Comparison of ENCODE assay signal across 35 cellular contexts in the genomic region with DNA sequence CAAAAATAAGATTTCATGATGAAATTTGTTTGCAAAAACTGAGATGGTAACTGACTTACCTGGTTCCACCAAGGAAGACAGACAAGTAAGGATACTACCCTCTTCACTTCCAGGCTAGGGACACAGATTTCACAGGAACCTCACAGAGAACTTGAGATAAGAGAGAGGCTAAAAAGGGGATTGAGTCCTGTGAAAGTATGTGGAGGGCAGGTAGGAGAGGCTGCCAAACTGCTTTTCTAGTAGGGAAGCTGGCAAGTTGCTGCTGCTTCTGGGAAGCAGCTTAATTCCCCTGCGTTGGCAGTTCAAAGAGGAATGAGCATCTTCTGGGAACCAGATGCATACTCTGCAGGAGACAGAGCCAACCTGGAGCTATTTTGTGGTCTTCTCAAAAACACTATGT.
"Had no signal": no experiment of that assay in that cellular context is flagged by ENCODE, and none has a peak within 500 bp of the region (broad histone marks: within the 10 kb centered on the region; RNA-seq: fewer than 3 reads in every experiment).

No MANE protein-coding gene starts in this region.

- H3K4me1 ChIP-seq: adrenal gland, body of pancreas, breast epithelium had no signal

- H3K27ac ChIP-seq: adrenal gland, body of pancreas, brain microvascular endothelial cell, breast epithelium, VCaP had no signal

- H3K9me3 ChIP-seq: adrenal gland, body of pancreas, breast epithelium had no signal

- H3K9me3 Mint-ChIP-seq: activated B cell treated with CpG ODN at 0.5 μM for 24 hours; activated CD4-positive, alpha-beta memory T cell treated with anti-CD3 and anti-CD28 coated beads for 36 hours; activated CD4-positive, alpha-beta T cell treated with anti-CD3 and anti-CD28 coated beads, Interleukin-2, amount 10 ng/mL, durations not matched to agents 24 days and 14 days; activated CD8-positive, alpha-beta T cell treated with anti-CD3 and anti-CD28 coated beads for 36 hours; activated naive CD4-positive, alpha-beta T cell treated with anti-CD3 and anti-CD28 coated beads for 36 hours; activated naive CD8-positive, alpha-beta T cell treated with anti-CD3 and anti-CD28 coated beads for 36 hours; activated T-helper 1 cell treated with anti-CD3 and anti-CD28 coated beads, Interleukin-12 subunit alpha, Interleukin-12 subunit beta, Interleukin-2, Interleukin-4 antibody, amounts not matched to agents 30 ng/mL and 10 ng/mL and 1 ng/mL, durations not matched to agents 14 hours and 24 hours and 36 hours; T-helper 1 cell treated with Interleukin-12 subunit alpha and Interleukin-12 subunit beta and Interleukin-4 antibody, amounts not matched to agents 30 μg/mL and 1 μg/mL, for 36 hours; T-helper 2 cell treated with Interferon-gamma antibody and Interleukin-4, amounts not matched to agents 5 μg/mL and 100 μg/mL, for 36 hours had no signal

- H3K27me3 Mint-ChIP-seq: activated B cell treated with CpG ODN at 0.5 μM for 24 hours; activated CD4-positive, alpha-beta memory T cell treated with anti-CD3 and anti-CD28 coated beads for 36 hours; activated CD4-positive, alpha-beta T cell treated with anti-CD3 and anti-CD28 coated beads, Interleukin-2, amount 10 ng/mL, durations not matched to agents 24 days and 14 days; activated CD8-positive, alpha-beta T cell treated with anti-CD3 and anti-CD28 coated beads for 36 hours; activated naive CD8-positive, alpha-beta T cell treated with anti-CD3 and anti-CD28 coated beads for 36 hours had no signal

- H3K27me3 ChIP-seq: adrenal gland, body of pancreas, brain microvascular endothelial cell, breast epithelium had no signal

- ATAC-seq: activated CD8-positive, alpha-beta T cell treated with anti-CD3 and anti-CD28 coated beads for 36 hours; activated naive CD4-positive, alpha-beta T cell treated with anti-CD3 and anti-CD28 coated beads, Interleukin-2, amount 50 U/mL, for 72 hours; activated T-cell treated with anti-CD3 and anti-CD28 coated beads, Interleukin-2, amount 50 U/mL, for 4 hours; activated T-cell treated with anti-CD3 and anti-CD28 coated beads, Interleukin-2, amount 50 U/mL, for 72 hours; activated T-helper 17 cell treated with anti-CD3 and anti-CD28 coated beads, Interleukin-2, amount 50 U/mL, for 72 hours; body of pancreas had no signal

- DNase-seq: activated B cell treated with CpG ODN at 0.5 μM for 24 hours; activated CD4-positive, alpha-beta memory T cell treated with anti-CD3 and anti-CD28 coated beads for 36 hours; activated CD4-positive, alpha-beta T cell treated with anti-CD3 and anti-CD28 coated beads for 4 hours; activated CD4-positive, alpha-beta T cell treated with anti-CD3 and anti-CD28 coated beads, Interleukin-2, amount 10 ng/mL, durations not matched to agents 24 days and 14 days; activated CD4-positive, alpha-beta T cell treated with anti-CD3 and anti-CD28 coated beads, Interleukin-2, amount 50 U/mL, for 1 hour; activated CD4-positive, alpha-beta T cell treated with anti-CD3 and anti-CD28 coated beads, Interleukin-2, amount 50 U/mL, for 4 hours; activated CD4-positive, CD25-positive, alpha-beta regulatory T cell treated with anti-CD3 and anti-CD28 coated beads, Interleukin-2, amount 50 U/mL, for 72 hours; activated CD8-positive, alpha-beta memory T cell treated with anti-CD3 and anti-CD28 coated beads, Interleukin-2, amount 50 U/mL, for 4 hours; activated CD8-positive, alpha-beta T cell treated with anti-CD3 and anti-CD28 coated beads for 36 hours; activated effector memory CD4-positive, alpha-beta T cell treated with anti-CD3 and anti-CD28 coated beads, Interleukin-2, amount 50 U/mL, for 16 hours; activated gamma-delta T cell treated with Interleukin-2 at 50 U/mL for 16 hours; activated naive CD4-positive, alpha-beta T cell; activated naive CD4-positive, alpha-beta T cell treated with anti-CD3 and anti-CD28 coated beads for 36 hours; activated naive CD4-positive, alpha-beta T cell treated with anti-CD3 and anti-CD28 coated beads, Interleukin-2, amount 50 U/mL, for 16 hours; activated naive CD8-positive, alpha-beta T cell treated with anti-CD3 and anti-CD28 coated beads for 36 hours; activated T-cell treated with anti-CD3 and anti-CD28 coated beads for 4 hours; activated T-cell treated with anti-CD3 and anti-CD28 coated beads, Interleukin-2, amount 50 U/mL, for 1 hour; activated T-cell treated with anti-CD3 and anti-CD28 coated beads, Interleukin-2, amount 50 U/mL, for 4 hours; activated T-cell treated with anti-CD3 and anti-CD28 coated beads, Interleukin-2, amount 50 U/mL, for 72 hours; adrenal gland; amniotic stem cell; aorta; body of pancreas; brain microvascular endothelial cell; SW 1271; T-helper 1 cell; T-helper 2 cell; T-helper 9 cell had no signal

- H3K4me3 Mint-ChIP-seq: activated B cell treated with CpG ODN at 0.5 μM for 24 hours; activated CD4-positive, alpha-beta memory T cell treated with anti-CD3 and anti-CD28 coated beads for 36 hours; activated CD4-positive, alpha-beta T cell treated with anti-CD3 and anti-CD28 coated beads, Interleukin-2, amount 10 ng/mL, durations not matched to agents 24 days and 14 days; activated CD8-positive, alpha-beta T cell treated with anti-CD3 and anti-CD28 coated beads for 36 hours; activated naive CD4-positive, alpha-beta T cell treated with anti-CD3 and anti-CD28 coated beads for 36 hours; activated naive CD8-positive, alpha-beta T cell treated with anti-CD3 and anti-CD28 coated beads for 36 hours; activated T-cell treated with anti-CD3 and anti-CD28 coated beads, Interleukin-2, amount 50 U/mL, for 4 hours; activated T-cell treated with anti-CD3 and anti-CD28 coated beads, Interleukin-2, amount 50 U/mL, for 72 hours; activated T-helper 1 cell treated with anti-CD3 and anti-CD28 coated beads, Interleukin-12 subunit alpha, Interleukin-12 subunit beta, Interleukin-2, Interleukin-4 antibody, amounts not matched to agents 30 ng/mL and 10 ng/mL and 1 ng/mL, durations not matched to agents 14 hours and 24 hours and 36 hours; activated T-helper 17 cell treated with anti-CD3 and anti-CD28 coated beads, Interleukin-2, amount 50 U/mL, for 72 hours; T-helper 1 cell treated with Interleukin-12 subunit alpha and Interleukin-12 subunit beta and Interleukin-4 antibody, amounts not matched to agents 30 μg/mL and 1 μg/mL, for 36 hours; T-helper 2 cell treated with Interferon-gamma antibody and Interleukin-4, amounts not matched to agents 5 μg/mL and 100 μg/mL, for 36 hours had no signal

- H3K27ac Mint-ChIP-seq: activated B cell treated with CpG ODN at 0.5 μM for 24 hours; activated CD4-positive, alpha-beta memory T cell treated with anti-CD3 and anti-CD28 coated beads for 36 hours; activated CD4-positive, alpha-beta T cell treated with anti-CD3 and anti-CD28 coated beads, Interleukin-2, amount 10 ng/mL, durations not matched to agents 24 days and 14 days; activated CD8-positive, alpha-beta T cell treated with anti-CD3 and anti-CD28 coated beads for 36 hours; activated naive CD4-positive, alpha-beta T cell treated with anti-CD3 and anti-CD28 coated beads for 36 hours; activated naive CD4-positive, alpha-beta T cell treated with anti-CD3 and anti-CD28 coated beads, Interleukin-2, amount 50 U/mL, for 72 hours; activated naive CD8-positive, alpha-beta T cell treated with anti-CD3 and anti-CD28 coated beads for 36 hours; activated T-cell treated with anti-CD3 and anti-CD28 coated beads, Interleukin-2, amount 50 U/mL, for 72 hours; activated T-helper 1 cell treated with anti-CD3 and anti-CD28 coated beads, Interleukin-12 subunit alpha, Interleukin-12 subunit beta, Interleukin-2, Interleukin-4 antibody, amounts not matched to agents 30 ng/mL and 10 ng/mL and 1 ng/mL, durations not matched to agents 14 hours and 24 hours and 36 hours; activated T-helper 17 cell treated with anti-CD3 and anti-CD28 coated beads, Interleukin-2, amount 50 U/mL, for 72 hours; T-helper 1 cell treated with Interleukin-12 subunit alpha and Interleukin-12 subunit beta and Interleukin-4 antibody, amounts not matched to agents 30 μg/mL and 1 μg/mL, for 36 hours; T-helper 2 cell treated with Interferon-gamma antibody and Interleukin-4, amounts not matched to agents 5 μg/mL and 100 μg/mL, for 36 hours had no signal

- H3K36me3 ChIP-seq: adrenal gland, brain microvascular endothelial cell, breast epithelium had no signal

- H3K36me3 Mint-ChIP-seq: activated CD4-positive, alpha-beta memory T cell treated with anti-CD3 and anti-CD28 coated beads for 36 hours; activated naive CD4-positive, alpha-beta T cell treated with anti-CD3 and anti-CD28 coated beads, Interleukin-2, amount 50 U/mL, for 72 hours; activated naive CD8-positive, alpha-beta T cell treated with anti-CD3 and anti-CD28 coated beads for 36 hours had no signal

- H3K4me1 Mint-ChIP-seq: activated B cell treated with CpG ODN at 0.5 μM for 24 hours; activated CD4-positive, alpha-beta T cell treated with anti-CD3 and anti-CD28 coated beads, Interleukin-2, amount 10 ng/mL, durations not matched to agents 24 days and 14 days; activated naive CD8-positive, alpha-beta T cell treated with anti-CD3 and anti-CD28 coated beads for 36 hours; activated T-helper 17 cell treated with anti-CD3 and anti-CD28 coated beads, Interleukin-2, amount 50 U/mL, for 72 hours had no signal

- H3K4me3 ChIP-seq: adrenal gland, body of pancreas, breast epithelium had no signal
